Comparison of ENCODE assay signal across 9 cellular contexts in the genomic region with DNA sequence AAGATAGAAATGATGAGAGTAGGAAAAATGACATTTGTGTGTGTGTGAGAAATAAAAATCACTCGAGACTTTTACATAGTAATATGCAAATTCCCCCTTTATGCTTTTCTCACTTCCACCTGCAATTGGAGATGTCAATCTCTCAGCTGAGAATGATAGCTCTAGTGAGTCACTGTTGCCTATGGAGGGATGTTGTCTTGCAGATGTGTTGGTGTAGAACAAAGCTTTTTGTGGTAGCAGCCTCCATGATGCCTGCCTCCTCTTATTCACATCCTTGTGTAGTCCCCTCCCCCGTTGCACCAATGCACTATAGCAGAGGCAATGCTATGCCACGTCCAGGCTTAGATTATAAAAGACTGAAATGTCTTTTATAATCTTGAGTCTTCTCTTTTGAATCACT. TPM values are rescaled to one million over a fixed set of nuclear protein-coding genes. Genes with fewer than 3 reads are reported as not detected.
DNase-seq lines count a peak whose midpoint lies in the region; ATAC-seq and TF ChIP-seq lines count a peak whose summit lies in the region.
"Had no signal": no experiment of that assay in that cellular context is flagged by ENCODE, and none has a peak within 500 bp of the region (broad histone marks: within the 10 kb centered on the region; RNA-seq: fewer than 3 reads in every experiment).

No MANE protein-coding gene starts in this region.

- no peaks in the 10 kb centered on the region for H3K79me2 ChIP-seq in H9 (ENCODE audit: insufficient read depth, low read length)

- no peak overlapping the region for H2BK120ac ChIP-seq in H9 (ENCODE audit: low read depth, low read length, poor library complexity, severe bottlenecking)

- no peak overlapping the region for H4K5ac ChIP-seq in H9 (ENCODE audit: insufficient read length, low read depth, low read length)

- peak in 2 of 3 experiments; percentile 10 to 12 for DNase-seq in activated CD8-positive, alpha-beta memory T cell treated with anti-CD3 and anti-CD28 coated beads for 48 hours (ENCODE audit: low read depth in 2 of 3, low spot score in 2 of 3)
- DNase-seq in stimulated activated CD8-positive, alpha-beta memory T cell treated with anti-CD3 and anti-CD28 coated beads, Interleukin-12 subunit alpha, Interleukin-12 subunit beta, amount 100 ng/mL, for 24 hours (ENCODE audit: extremely low read depth): peak; percentile 21
- DNase-seq in cerebellum (ENCODE audit: low spot score) (no peak), NCI-H2227 treated with DMSO at 0.1 percent for 48 hours (lab: John Stamatoyannopoulos, UW) (no peak), H9 (no peak)
- no peak for DNase-seq in effector memory CD4-positive, alpha-beta T cell
- DNase-seq: NCI-H748 treated with DMSO at 0.1 percent for 48 hours had no signal

- no peak overlapping the region for H3K27ac ChIP-seq in effector memory CD4-positive, alpha-beta T cell (ENCODE audit: insufficient read depth, low read length, poor library complexity, severe bottlenecking)
- H3K27ac ChIP-seq in H9 (ENCODE audit: insufficient read length, low read depth, low read length): no peak overlapping the region

- no peaks in the 10 kb centered on the region for H3K36me3 Mint-ChIP-seq in H9 (ENCODE audit: insufficient read depth in 1 of 3, low read depth in 3 of 3)

- no peaks in the 10 kb centered on the region for H4K20me1 ChIP-seq in H9 (ENCODE audit: control insufficient read depth, insufficient read depth, insufficient read length)

- no peak overlapping the region for H3K56ac ChIP-seq in H9 (ENCODE audit: insufficient read length, low read depth, low read length)

- H3K27me3 Mint-ChIP-seq in H9 (ENCODE audit: low read depth): peaks cover 2% of the 10 kb centered on the region; the same call in 1 of the 2 replicates

- peaks cover 10 to 11% of the 10 kb centered on the region in 2 experiments for H3K4me1 Mint-ChIP-seq in H9

- no peaks in the 10 kb centered on the region for H3K79me1 ChIP-seq in H9 (ENCODE audit: insufficient read depth, low read depth, low read length, poor library complexity, severe bottlenecking)

- H2BK5ac ChIP-seq in H9 (ENCODE audit: insufficient read length, low read length): no peak overlapping the region

- H3K4me3 Mint-ChIP-seq in H9: no peak overlapping the region

- no peaks in the 10 kb centered on the region for H3K4me1 ChIP-seq in effector memory CD4-positive, alpha-beta T cell (ENCODE audit: control insufficient read depth, insufficient read depth, low read length, poor library complexity, severe bottlenecking)
- H3K4me1 ChIP-seq in H9 (ENCODE audit: insufficient read depth, low read length): peaks cover 2% of the 10 kb centered on the region; the same call in 1 of the 2 replicates

- no peak overlapping the region for H3T11ph ChIP-seq in H9 (ENCODE audit: low read length)

- H4K91ac ChIP-seq in H9 (ENCODE audit: insufficient read length, low read depth, low read length): no peak overlapping the region

- no peak overlapping the region for H2BK15ac ChIP-seq in H9 (ENCODE audit: low read depth, low read length)

- H3K4me3 ChIP-seq in effector memory CD4-positive, alpha-beta T cell (ENCODE audit: insufficient read depth, low read depth, low read length, poor library complexity, severe bottlenecking): no peak overlapping the region

- no peak overlapping the region for H2AFZ ChIP-seq in H9 (ENCODE audit: low read length)

- ATAC-seq in GM19328 (IDR thresholded peaks at IDR 0.05; ENCODE audit: unreplicated experiment): peak; percentile 47
- ATAC-seq in HG02981 (IDR thresholded peaks at IDR 0.05; ENCODE audit: unreplicated experiment): peak; percentile 73

- no peak overlapping the region for H3K14ac ChIP-seq in H9 (ENCODE audit: insufficient read depth, low read length)

- no peak overlapping the region for H3K23ac ChIP-seq in H9 (ENCODE audit: insufficient read length, low read depth, low read length)

- H3K23me2 ChIP-seq in H9 (ENCODE audit: insufficient read length, low read depth, low read length, poor library complexity, severe bottlenecking): no peaks in the 10 kb centered on the region

- no peaks in the 10 kb centered on the region for H3K9me3 ChIP-seq in effector memory CD4-positive, alpha-beta T cell (ENCODE audit: control insufficient read depth, low read length)
- H3K9me3 ChIP-seq in H9 (ENCODE audit: control insufficient read depth, low read depth, low read length): no peaks in the 10 kb centered on the region

- H3K36me3 ChIP-seq in effector memory CD4-positive, alpha-beta T cell (ENCODE audit: control insufficient read depth, insufficient read depth, low read length): no peaks in the 10 kb centered on the region

- no peak overlapping the region for H3K9ac ChIP-seq in H9 (ENCODE audit: extremely low read depth, insufficient read length, low read length)

- no CpG with 5 or more reads among the region's 3 CpGs for WGBS in H9 (ENCODE audit: extremely low coverage, insufficient read length, low lambda C conversion rate)

- H3K27ac Mint-ChIP-seq in H9: peak overlapping the region in 1 of 3 experiments; percentile 8; a peak in 2 of 7 replicates

- no peak overlapping the region for H4K8ac ChIP-seq in H9 (replicated peaks; ENCODE audit: insufficient read length, low read depth, low read length)

- H3K18ac ChIP-seq in H9 (ENCODE audit: insufficient read length, low read depth, low read length): no peak overlapping the region

- no peak overlapping the region for H3K4me2 ChIP-seq in H9 (ENCODE audit: insufficient read depth, insufficient read length, low read length)

- no peaks in the 10 kb centered on the region for H3K9me3 Mint-ChIP-seq in H9

- H3K4ac ChIP-seq in H9 (ENCODE audit: low read depth, low read length): no peak overlapping the region

- H3K27me3 ChIP-seq in effector memory CD4-positive, alpha-beta T cell (replicated peaks; ENCODE audit: control insufficient read depth, insufficient read depth, low read length, poor library complexity, severe bottlenecking): no peaks in the 10 kb centered on the region
- no peaks in the 10 kb centered on the region for H3K27me3 ChIP-seq in H9 (ENCODE audit: insufficient read depth, low read length)

- H2AK5ac ChIP-seq in H9 (ENCODE audit: insufficient read length, low read length): no peak overlapping the region

- no peak for TF ChIP-seq CTCF in H9 (conservative IDR thresholded peaks at IDR 0.05)

- H2BK20ac ChIP-seq in H9 (ENCODE audit: low read depth, low read length, poor library complexity, severe bottlenecking): no peak overlapping the region

- no peak overlapping the region for H2BK12ac ChIP-seq in H9 (ENCODE audit: insufficient read length, low read depth, low read length)

RNA-seq across cellular contexts. Expression of a gene that starts 33.8 kb away (rescaled TPM):
- total RNA-seq in cerebellum: 1.5 TPM
- total RNA-seq in H9 (2021): 0.24 and 0.29 TPM in 2 replicates

RNA-seq across cellular contexts. Expression of a gene that starts 58.2 kb away (rescaled TPM):
- total RNA-seq in cerebellum (88.3 TPM), H9 (2021) (5.3 and 6.8 TPM in 2 replicates)

Comparison
In these comparisons a context has a peak if more than half of its experiments do, and no peak if none do; other contexts are left out.
1. DNase-seq: peak in activated CD8-positive, alpha-beta memory T cell treated with anti-CD3 and anti-CD28 coated beads for 48 hours (2 of 3) and stimulated activated CD8-positive, alpha-beta memory T cell treated with anti-CD3 and anti-CD28 coated beads, Interleukin-12 subunit alpha, Interleukin-12 subunit beta, amount 100 ng/mL, for 24 hours (single experiment); none in cerebellum (single experiment), NCI-H2227 treated with DMSO at 0.1 percent for 48 hours (single experiment), effector memory CD4-positive, alpha-beta T cell (0 of 3) and H9 (single experiment).
2. RNA of a gene that starts 58.2 kb away (total RNA-seq): 88.3 TPM in cerebellum (single experiment); 5.3 to 6.8 TPM in H9; every median in the first group is over 10 times any median in the second.